In the genomic region with DNA sequence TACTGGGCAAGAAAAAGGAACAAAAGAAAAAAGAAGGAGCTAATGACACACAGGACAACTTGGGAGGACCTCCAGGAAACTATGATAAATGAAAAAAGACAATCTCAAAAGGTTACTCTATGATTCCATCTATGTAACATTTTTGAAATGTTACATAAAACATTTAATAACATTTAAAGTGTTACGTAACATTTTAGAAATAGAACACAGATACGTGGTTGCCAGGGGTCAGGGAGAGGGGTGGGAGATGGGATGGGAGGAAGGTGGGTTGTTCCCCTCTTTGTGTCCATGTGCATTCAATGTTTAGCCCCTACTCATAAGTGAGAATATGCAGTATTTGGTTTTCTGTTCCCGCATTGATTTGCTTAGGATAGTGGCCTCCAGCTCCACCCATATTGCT, we compare ENCODE assay signal across 16 cellular contexts.
"Had no signal": no experiment of that assay in that cellular context is flagged by ENCODE, and none has a peak within 500 bp of the region (broad histone marks: within the 10 kb centered on the region; RNA-seq: fewer than 3 reads in every experiment).

No MANE protein-coding gene starts in this region.

- H3K36me3 ChIP-seq: stomach had no signal

- H3K9me3 Mint-ChIP-seq: activated CD4-positive, alpha-beta T cell treated with anti-CD3 and anti-CD28 coated beads, Interleukin-2, amount 10 ng/mL, durations not matched to agents 24 days and 14 days; activated CD8-positive, alpha-beta T cell treated with anti-CD3 and anti-CD28 coated beads for 36 hours; activated naive CD8-positive, alpha-beta T cell treated with anti-CD3 and anti-CD28 coated beads for 36 hours; activated T-helper 17 cell treated with anti-CD3 and anti-CD28 coated beads, Interleukin-2, amount 50 U/mL, for 72 hours; nephron progenitor cell had no signal

- H3K9me3 ChIP-seq: stomach, testis had no signal

- H3K4me3 ChIP-seq: dorsolateral prefrontal cortex, skin epidermis, stomach, testis had no signal

- FAIRE-seq: keratinocyte had no signal

- H3K27ac Mint-ChIP-seq: activated CD4-positive, alpha-beta T cell treated with anti-CD3 and anti-CD28 coated beads, Interleukin-2, amount 10 ng/mL, durations not matched to agents 24 days and 14 days; activated CD8-positive, alpha-beta T cell treated with anti-CD3 and anti-CD28 coated beads for 36 hours; activated naive CD8-positive, alpha-beta T cell treated with anti-CD3 and anti-CD28 coated beads for 36 hours; activated T-helper 17 cell treated with anti-CD3 and anti-CD28 coated beads, Interleukin-2, amount 50 U/mL, for 72 hours; nephron progenitor cell; progenitor cell of endocrine pancreas; T-helper 1 cell treated with Interleukin-12 subunit alpha and Interleukin-12 subunit beta and Interleukin-4 antibody, amounts not matched to agents 30 μg/mL and 1 μg/mL, for 36 hours had no signal

- DNase-seq: activated CD4-positive, alpha-beta T cell treated with anti-CD3 and anti-CD28 coated beads, Interleukin-2, amount 10 ng/mL, durations not matched to agents 24 days and 14 days; activated CD8-positive, alpha-beta T cell treated with anti-CD3 and anti-CD28 coated beads for 36 hours; activated naive CD4-positive, alpha-beta T cell; activated naive CD8-positive, alpha-beta T cell treated with anti-CD3 and anti-CD28 coated beads for 36 hours; activated T-cell treated with anti-CD3 and anti-CD28 coated beads, Interleukin-2, amount 50 U/mL, for 1 hour; nephron progenitor cell; stomach had no signal

- H3K4me3 Mint-ChIP-seq: activated CD4-positive, alpha-beta T cell treated with anti-CD3 and anti-CD28 coated beads, Interleukin-2, amount 10 ng/mL, durations not matched to agents 24 days and 14 days; activated CD8-positive, alpha-beta T cell treated with anti-CD3 and anti-CD28 coated beads for 36 hours; activated naive CD8-positive, alpha-beta T cell treated with anti-CD3 and anti-CD28 coated beads for 36 hours; activated T-helper 17 cell treated with anti-CD3 and anti-CD28 coated beads, Interleukin-2, amount 50 U/mL, for 72 hours; nephron progenitor cell; T-helper 1 cell treated with Interleukin-12 subunit alpha and Interleukin-12 subunit beta and Interleukin-4 antibody, amounts not matched to agents 30 μg/mL and 1 μg/mL, for 36 hours had no signal

- H3K27me3 ChIP-seq: testis had no signal

- H3K4me1 Mint-ChIP-seq: activated naive CD8-positive, alpha-beta T cell treated with anti-CD3 and anti-CD28 coated beads for 36 hours; activated T-helper 17 cell treated with anti-CD3 and anti-CD28 coated beads, Interleukin-2, amount 50 U/mL, for 72 hours had no signal

- H3K27ac ChIP-seq: dorsolateral prefrontal cortex, foreskin keratinocyte, skin epidermis, stomach, testis had no signal

- ATAC-seq: activated CD8-positive, alpha-beta T cell treated with anti-CD3 and anti-CD28 coated beads for 36 hours; activated T-helper 17 cell treated with anti-CD3 and anti-CD28 coated beads, Interleukin-2, amount 50 U/mL, for 72 hours; left lobe of liver had no signal
